Comparison of ENCODE assay signal across 8 cellular contexts in genomic region chr19:36573948-36574726, GRCh38. TPM values are rescaled to one million over a fixed set of nuclear protein-coding genes. Genes with fewer than 3 reads are reported as not detected.
A peak's percentile ranks its signal among the peaks of the same experiment; 100 is the strongest.
DNase-seq lines count a peak whose midpoint lies in the region; ATAC-seq, FAIRE-seq and TF ChIP-seq lines count a peak whose summit lies in the region.

No MANE protein-coding gene starts in this region.

- no peak for TF ChIP-seq EP300 in K562 (IDR thresholded peaks at IDR 0.05; ENCODE audit: low read length)

- intact Hi-C loops in K562 (cut with micrococcal nuclease) = loop anchor here (1.0 kb wide), 1 partner anchor 46 kb away; the partner anchor contains the start of gene ZNF260

- H3K27me3 ChIP-seq in DND-41 (ENCODE audit: insufficient read depth, low read length, poor library complexity) = no peaks in the 10 kb centered on the region
- H3K27me3 ChIP-seq in HL-60 (ENCODE audit: insufficient read depth, poor library complexity, severe bottlenecking) = no peaks in the 10 kb centered on the region
- no peaks in the 10 kb centered on the region for H3K27me3 ChIP-seq in K562 (ENCODE audit: control insufficient read depth in 2 of 2, insufficient read depth in 2 of 2, low read length in 2 of 2)
- H3K27me3 ChIP-seq in kidney epithelial cell (ENCODE audit: control insufficient read depth, insufficient read depth, low read length) = no peaks in the 10 kb centered on the region

- peak overlapping the region; percentile 88 for H2AFZ ChIP-seq in DND-41 (ENCODE audit: low read depth, low read length)
- H2AFZ ChIP-seq in K562 (ENCODE audit: low read depth, low read length) = peak overlapping the region; percentile 96

- H3K9ac ChIP-seq in DND-41 (ENCODE audit: low read depth, low read length) (peak overlapping the region; percentile 71), K562 (ENCODE audit: insufficient read depth in 1 of 2, low read depth in 2 of 2, low read length in 2 of 2) (peak overlapping the region; percentile 92 to 93)

- H3K4me3 ChIP-seq in DND-41 (ENCODE audit: low read depth in 1 of 2, low read length in 2 of 2) (peak overlapping the region; percentile 70 to 86), HL-60 (replicated peaks; ENCODE audit: insufficient read depth, low read length) (peak overlapping the region; percentile 79), K562 (peak overlapping the region; percentile 91), kidney epithelial cell (ENCODE audit: low read depth, low read length) (peak overlapping the region; percentile 79)

- ATAC-seq in DND-41 (ENCODE audit: insufficient read depth, low read depth) = no peak
- peak; percentile 52 for ATAC-seq in K562
- no peak for ATAC-seq in GM21423 (IDR thresholded peaks at IDR 0.05; ENCODE audit: unreplicated experiment)
- ATAC-seq in GM19324 (IDR thresholded peaks at IDR 0.05; ENCODE audit: low FRiP score, unreplicated experiment) = no peak

- peaks cover 29% of the 10 kb centered on the region for H3K4me1 ChIP-seq in DND-41 (ENCODE audit: insufficient read depth, low read length)
- H3K4me1 ChIP-seq in K562 (replicated peaks in 1 of 2; ENCODE audit: control insufficient read depth in 2 of 2, insufficient read depth in 2 of 2, low read length in 2 of 2) = peaks cover 0 to 9% of the 10 kb centered on the region in 2 experiments; a peak in 2 of 5 replicates

- H3K79me2 ChIP-seq in DND-41 (ENCODE audit: insufficient read depth, low read length) (peaks cover 92% of the 10 kb centered on the region), K562 (ENCODE audit: control insufficient read depth, insufficient read depth, low read length) (peaks cover 48% of the 10 kb centered on the region)

- BruUV-seq in K562 (replicated peaks; lab: Mats Ljungman, UMichigan) = TSS peak; percentile 61

- H3K9me1 ChIP-seq in K562 (ENCODE audit: control insufficient read depth, insufficient read depth, low read length) = no peaks in the 10 kb centered on the region

- H3K4me2 ChIP-seq in DND-41 (ENCODE audit: insufficient read depth, low read length) (peak overlapping the region; percentile 85), K562 (ENCODE audit: insufficient read depth, low read length) (peak overlapping the region; percentile 75)

- CTCF ChIA-PET in K562 (lab: Yijun Ruan, JAX; ENCODE audit: low intra/inter-chr PET ratio) = no interaction called here

- FAIRE-seq in K562 (lab: Jason Lieb, UNC) = peak; percentile 52

- no peak for TF ChIP-seq POLR2A in K562 (conservative IDR thresholded peaks at IDR 0.05)

- H3K9me3 ChIP-seq in DND-41 (ENCODE audit: insufficient read depth, low read length, severe bottlenecking) (no peaks in the 10 kb centered on the region), K562 (replicated peaks; ENCODE audit: control insufficient read depth, insufficient read depth, low read depth, low read length) (no peaks in the 10 kb centered on the region; the same call in 1 of the 2 replicates)

- no peak for TF ChIP-seq RAD21 in K562 (CRISPR knock-in tag; conservative IDR thresholded peaks at IDR 0.05 in 1 of 2, IDR thresholded peaks at IDR 0.05 in 1 of 2)

- POLR2A ChIA-PET in K562 (lab: Yijun Ruan, JAX) = interaction anchor here (1.4 kb wide), 1 partner anchor 15 kb away, joined by 3 read pairs; no protein-coding TSS in a partner anchor

- in situ Hi-C loops in K562 (cut with MboI) = no loop called here

- H3K27ac ChIP-seq in DND-41 (ENCODE audit: low read length) (peak overlapping the region; percentile 87), HL-60 (replicated peaks) (peak overlapping the region; percentile 94), K562 (ENCODE audit: extremely low read depth, low read depth, low read length) (peak overlapping the region; percentile 96), substantia nigra (ENCODE audit: low read depth, low read length, poor library complexity, severe bottlenecking) (peak overlapping the region; percentile 82)

- WGBS in K562 (ENCODE audit: insufficient coverage, low coverage, missing lambda C conversion rate) = 27% methylated on average over 15 of the region's 15 CpGs

- H4K20me1 ChIP-seq in DND-41 (ENCODE audit: insufficient read depth, low read length) (0 out of 2 replicates have a peak, but pooled peaks cover 2% of the 10 kb centered on the region), K562 (replicated peaks; ENCODE audit: control insufficient read depth, insufficient read depth, low read length) (no peaks in the 10 kb centered on the region)

- H3K36me3 ChIP-seq in DND-41 (ENCODE audit: insufficient read depth, low read length) = peaks cover 37% of the 10 kb centered on the region
- H3K36me3 ChIP-seq in K562 (ENCODE audit: control insufficient read depth, insufficient read depth, low read length) = peaks cover 46% of the 10 kb centered on the region
- peaks cover 3% of the 10 kb centered on the region for H3K36me3 ChIP-seq in kidney epithelial cell (ENCODE audit: control insufficient read depth, insufficient read depth, low read length)

- DNase-seq in DND-41 (no peak), HL-60 (ENCODE audit: low read depth in 1 of 2, low spot score in 1 of 2) (no peak), K562 (ENCODE audit: extremely low read depth in 1 of 4, low spot score in 3 of 4) (peak in 3 of 4 experiments; percentile 9 to 21 (median 15)), kidney epithelial cell (ENCODE audit: low read depth) (no peak), substantia nigra (lab: John Stamatoyannopoulos, UW) (peak in 1 of 49 donors; percentile 3)
- DNase-seq in activated CD4-positive, CD25-positive, alpha-beta regulatory T cell (lab: John Stamatoyannopoulos, UW) = no peak

- TF ChIP-seq CTCF in DND-41 (IDR thresholded peaks at IDR 0.05; ENCODE audit: borderline replicate concordance, extremely low read depth, low read length, poor library complexity, severe bottlenecking) (no peak), HL-60 (IDR thresholded peaks at IDR 0.05; ENCODE audit: insufficient read depth, low read length) (no peak), K562 (IDR thresholded peaks at IDR 0.05 in 2 of 3, conservative IDR thresholded peaks at IDR 0.05 in 1 of 3; ENCODE audit: insufficient read depth in 2 of 3, low read depth in 1 of 3, low read length in 3 of 3) (no peak), kidney epithelial cell (IDR thresholded peaks at IDR 0.05; ENCODE audit: insufficient read depth, low read length, poor library complexity, severe bottlenecking) (no peak)

RNA-seq across cellular contexts. Expression of gene ZNF529, which starts 1.0 kb away (rescaled TPM):
- total RNA-seq in K562 (2011; cell fraction: chromatin; rRNA removed; ENCODE audit: low replicate concordance) = 12.8 and 40.0 TPM in 2 replicates
- total RNA-seq in K562 (2011; cell fraction: nucleolus; rRNA removed) = 7.8 and 12.1 TPM in 2 replicates
- total RNA-seq in K562 (2011; cell fraction: nucleoplasm; rRNA removed) = 24.3 and 35.0 TPM in 2 replicates
- 4.1 and 5.4 TPM in 2 replicates for total RNA-seq in K562 (2014; rRNA removed)
- 7.9 and 10.5 TPM in 2 replicates for total RNA-seq in K562 (2014; rRNA removed; fragmentation: Illumina TruSeq; extraction: Trizol)
- total RNA-seq in K562 (2015; rRNA removed; fragmentation: Illumina TruSeq; extraction: Trizol) = 4.8 and 5.0 TPM in 2 replicates
- 6.2 and 10.4 TPM in 2 replicates for total RNA-seq in K562 (2021)
- polyA plus RNA-seq in K562 (2011; rRNA removed) = 12.6 and 13.6 TPM in 2 replicates
- polyA plus RNA-seq in K562 (2011; cell fraction: cytosol; rRNA removed) = 4.2 and 8.5 TPM in 2 replicates
- 19.6 and 20.1 TPM in 2 replicates for polyA plus RNA-seq in K562 (2011; cell fraction: nucleus; rRNA removed)
- polyA plus RNA-seq in K562 (2012) = 3.9 and 7.0 TPM in 2 replicates
- polyA plus RNA-seq in K562 (2014; fragmentation: Illumina TruSeq; extraction: Trizol) = 6.5 and 6.7 TPM in 2 replicates
- polyA plus RNA-seq in K562 (2014; fragmentation: Nextera tagmentation; extraction: Ambion mirVana) = 1 to 10 TPM; 2.4 to 3.2 TPM
- 6.3 and 6.9 TPM in 2 replicates for polyA plus RNA-seq in K562 (2014; rRNA removed)
- polyA minus RNA-seq in K562 (2011; rRNA and poly(A)+ RNA removed) = 16.7 and 21.4 TPM in 2 replicates
- polyA minus RNA-seq in K562 (2011; cell fraction: cytosol; rRNA and poly(A)+ RNA removed) = 6.1 and 6.5 TPM in 2 replicates
- polyA minus RNA-seq in K562 (2011; cell fraction: nucleus; rRNA and poly(A)+ RNA removed) = 6.6 and 8.7 TPM in 2 replicates
- 8.4 and 16.3 TPM in 2 replicates for total RNA-seq in kidney epithelial cell

RNA-seq across cellular contexts. Expression of gene ZNF382, which starts 31.0 kb away (rescaled TPM):
- 0.76 and 0.93 TPM in 2 replicates for total RNA-seq in K562 (2011; cell fraction: chromatin; rRNA removed; ENCODE audit: low replicate concordance)
- 0.53 and 0.67 TPM in 2 replicates for total RNA-seq in K562 (2011; cell fraction: nucleolus; rRNA removed)
- total RNA-seq in K562 (2011; cell fraction: nucleoplasm; rRNA removed) = 0.88 and 1.1 TPM in 2 replicates
- 0.27 TPM in 1 of 2 replicates, not detected in the other for total RNA-seq in K562 (2014; rRNA removed)
- 0.06 and 0.22 TPM in 2 replicates for total RNA-seq in K562 (2014; rRNA removed; fragmentation: Illumina TruSeq; extraction: Trizol)
- 0.08 TPM in 1 of 2 replicates, not detected in the other for total RNA-seq in K562 (2015; rRNA removed; fragmentation: Illumina TruSeq; extraction: Trizol)
- 0.18 TPM in 1 of 2 replicates, not detected in the other for total RNA-seq in K562 (2021)
- 0.10 and 0.14 TPM in 2 replicates for polyA plus RNA-seq in K562 (2011; rRNA removed)
- polyA plus RNA-seq in K562 (2011; cell fraction: cytosol; rRNA removed) = 0.15 TPM in 1 of 2 replicates, not detected in the other
- polyA plus RNA-seq in K562 (2011; cell fraction: nucleus; rRNA removed) = 0.20 and 0.31 TPM in 2 replicates
- polyA plus RNA-seq in K562 (2012) = 0.22 TPM in 1 of 2 replicates, not detected in the other
- polyA plus RNA-seq in K562 (2014; fragmentation: Illumina TruSeq; extraction: Trizol) = not detected in 2 replicates
- under 1 TPM in 1 of 2 experiments, not detected in 1; 0.04 TPM for polyA plus RNA-seq in K562 (2014; fragmentation: Nextera tagmentation; extraction: Ambion mirVana)
- 0.96 TPM in 1 of 2 replicates, not detected in the other for polyA plus RNA-seq in K562 (2014; rRNA removed)
- polyA minus RNA-seq in K562 (2011; rRNA and poly(A)+ RNA removed) = 0.49 and 0.57 TPM in 2 replicates
- polyA minus RNA-seq in K562 (2011; cell fraction: cytosol; rRNA and poly(A)+ RNA removed) = not detected in 2 replicates
- 0.13 and 0.67 TPM in 2 replicates for polyA minus RNA-seq in K562 (2011; cell fraction: nucleus; rRNA and poly(A)+ RNA removed)
- 3.6 and 13.9 TPM in 2 replicates for total RNA-seq in kidney epithelial cell

RNA-seq across cellular contexts. Expression of gene ZNF260, which starts 46.1 kb away (rescaled TPM):
- total RNA-seq in K562 (2011; cell fraction: chromatin; rRNA removed; ENCODE audit: low replicate concordance) = 15.5 and 29.5 TPM in 2 replicates
- 16.2 and 16.3 TPM in 2 replicates for total RNA-seq in K562 (2011; cell fraction: nucleolus; rRNA removed)
- total RNA-seq in K562 (2011; cell fraction: nucleoplasm; rRNA removed) = 16.2 and 28.6 TPM in 2 replicates
- total RNA-seq in K562 (2014; rRNA removed) (4.4 and 4.8 TPM in 2 replicates), K562 (2014; rRNA removed; fragmentation: Illumina TruSeq; extraction: Trizol) (14.9 and 17.1 TPM in 2 replicates), K562 (2015; rRNA removed; fragmentation: Illumina TruSeq; extraction: Trizol) (15.5 and 16.6 TPM in 2 replicates), K562 (2021) (5.8 and 7.3 TPM in 2 replicates), kidney epithelial cell (18.6 and 19.4 TPM in 2 replicates)
- polyA plus RNA-seq in K562 (2011; rRNA removed) (10.2 and 10.6 TPM in 2 replicates), K562 (2014; fragmentation: Illumina TruSeq; extraction: Trizol) (6.8 and 8.5 TPM in 2 replicates), K562 (2014; fragmentation: Nextera tagmentation; extraction: Ambion mirVana) (1 to 10 TPM; 2.6 to 3.7 TPM), K562 (2014; rRNA removed) (5.2 TPM in 2 replicates)
- polyA plus RNA-seq in K562 (2011; cell fraction: cytosol; rRNA removed) = 1.8 and 3.4 TPM in 2 replicates
- 2.0 and 4.6 TPM in 2 replicates for polyA plus RNA-seq in K562 (2011; cell fraction: nucleus; rRNA removed)
- polyA plus RNA-seq in K562 (2012) = 3.4 and 6.8 TPM in 2 replicates
- polyA minus RNA-seq in K562 (2011; rRNA and poly(A)+ RNA removed) = 15.9 and 20.0 TPM in 2 replicates
- 5.2 and 11.9 TPM in 2 replicates for polyA minus RNA-seq in K562 (2011; cell fraction: cytosol; rRNA and poly(A)+ RNA removed)
- polyA minus RNA-seq in K562 (2011; cell fraction: nucleus; rRNA and poly(A)+ RNA removed) = 12.8 and 14.9 TPM in 2 replicates

Comparison
In these comparisons a context has a peak if more than half of its experiments do, and no peak if none do; other contexts are left out.
1. DNase-seq: peak in K562 (3 of 4); none in DND-41 (single experiment), HL-60 (0 of 2), kidney epithelial cell (single experiment) and activated CD4-positive, CD25-positive, alpha-beta regulatory T cell (0 of 4).
2. Peak in every context shown above with its lines, with median percentiles within 50 percentile points of each other: H3K27ac ChIP-seq and H3K4me3 ChIP-seq.